29 cellular contexts compared by ENCODE assay signal in genomic region chr6:122202576-122203137, GRCh38.
DNase-seq lines count a peak whose midpoint lies in the region; ATAC-seq and TF ChIP-seq lines count a peak whose summit lies in the region.
"Had no signal": no experiment of that assay in that cellular context is flagged by ENCODE, and none has a peak within 500 bp of the region (broad histone marks: within the 10 kb centered on the region; RNA-seq: fewer than 3 reads in every experiment).

No MANE protein-coding gene starts in this region.

- H3K79me2 ChIP-seq in neural progenitor cell (ENCODE audit: low read depth) = no peaks in the 10 kb centered on the region

- no peak overlapping the region for H3K9ac ChIP-seq in neural progenitor cell
- H3K9ac ChIP-seq: BLaER1, GM23248 had no signal

- no peak overlapping the region for H3K4me3 ChIP-seq in neural progenitor cell
- H3K4me3 ChIP-seq: ascending aorta, BLaER1, coronary artery, GM23248, left ventricle myocardium inferior had no signal

- H3K9me3 Mint-ChIP-seq in IgD-negative memory B cell (peaks cover 0 to 7% (median 3%) of the 10 kb centered on the region in 3 donors), neural progenitor cell (peaks cover 4% of the 10 kb centered on the region)

- no peaks in the 10 kb centered on the region for H4K20me1 ChIP-seq in neural progenitor cell (ENCODE audit: low read depth)
- H4K20me1 ChIP-seq: BLaER1 had no signal

- peak overlapping the region; percentile 32 for H2AFZ ChIP-seq in neural progenitor cell (replicated peaks)
- H2AFZ ChIP-seq: GM23248 had no signal

- ATAC-seq in HG03139 (IDR thresholded peaks at IDR 0.05; ENCODE audit: unreplicated experiment) = no peak
- ATAC-seq: activated T-cell treated with anti-CD3 and anti-CD28 coated beads, Interleukin-2, amount 50 U/mL, for 4 hours; effector memory CD8-positive, alpha-beta T cell; right cardiac atrium; stimulated activated naive CD8-positive, alpha-beta T cell treated with anti-CD3 and anti-CD28 coated beads, Interleukin-15, amount 100 ng/mL, for 72 hours had no signal

- DNase-seq in EL (peak; percentile 8), astrocyte of the hippocampus (ENCODE audit: low read depth, low spot score) (peak; percentile 41), neural progenitor cell (ENCODE audit: low spot score) (no peak), SIG-M5 treated with dmso at 0.1 percent for 504 hours (lab: John Stamatoyannopoulos, UW; ENCODE audit: unreplicated experiment) (no peak), ecto neural progenitor cell (ENCODE audit: low spot score) (no peak)
- DNase-seq in stimulated activated CD4-positive, alpha-beta T cell treated with anti-CD3 and anti-CD28 coated beads, Interleukin-4, amount 100 ng/mL, for 24 hours = no peak
- DNase-seq: activated CD4-positive, alpha-beta T cell treated with anti-CD3 and anti-CD28 coated beads, Interleukin-2, amount 50 U/mL, for 1 hour; activated gamma-delta T cell; activated naive CD8-positive, alpha-beta T cell treated with anti-CD3 and anti-CD28 coated beads, Interleukin-2, amount 10 ng/mL, durations not matched to agents 7 days and 5 days; activated T-cell treated with anti-CD3 and anti-CD28 coated beads, Interleukin-2, amount 50 U/mL, for 4 hours; COR-L47; effector memory CD8-positive, alpha-beta T cell; erythroblast; GM23248; Karpas-422; left ventricle myocardium inferior; NCI-H1436; NCI-H2081; posterior cingulate gyrus; right cardiac atrium; SIG-M5; stimulated activated naive CD8-positive, alpha-beta T cell treated with anti-CD3 and anti-CD28 coated beads, Interleukin-15, amount 100 ng/mL, for 72 hours; T1000 had no signal

- H3K4me1 Mint-ChIP-seq in IgD-negative memory B cell (peaks cover 0 to 1% (median 0%) of the 10 kb centered on the region in 3 donors), neural progenitor cell (no peaks in the 10 kb centered on the region)
- H3K4me1 Mint-ChIP-seq: activated naive CD8-positive, alpha-beta T cell treated with anti-CD3 and anti-CD28 coated beads, Interleukin-2, amount 10 ng/mL, durations not matched to agents 7 days and 5 days; stimulated activated naive CD8-positive, alpha-beta T cell treated with anti-CD3 and anti-CD28 coated beads, Interleukin-15, amount 100 ng/mL, for 72 hours had no signal

- H3F3A ChIP-seq in neural progenitor cell (ENCODE audit: low read depth) = no peaks in the 10 kb centered on the region

- no peak overlapping the region for H3K4me2 ChIP-seq in neural progenitor cell
- H3K4me2 ChIP-seq: BLaER1 had no signal

- H3K27me3 Mint-ChIP-seq in IgD-negative memory B cell (no peaks in the 10 kb centered on the region), neural progenitor cell (ENCODE audit: insufficient read depth, low read depth) (peaks cover 3% of the 10 kb centered on the region)
- H3K27me3 Mint-ChIP-seq: activated naive CD8-positive, alpha-beta T cell treated with anti-CD3 and anti-CD28 coated beads, Interleukin-2, amount 10 ng/mL, durations not matched to agents 7 days and 5 days; effector memory CD8-positive, alpha-beta T cell; stimulated activated naive CD8-positive, alpha-beta T cell treated with anti-CD3 and anti-CD28 coated beads, Interleukin-15, amount 100 ng/mL, for 72 hours had no signal

- H3K36me3 ChIP-seq in neural progenitor cell = no peaks in the 10 kb centered on the region
- H3K36me3 ChIP-seq: ascending aorta, BLaER1, left ventricle myocardium inferior had no signal

- H3K27ac Mint-ChIP-seq in IgD-negative memory B cell = peak overlapping the region in 2 of 3 donors; percentile 54 to 63
- H3K27ac Mint-ChIP-seq in neural progenitor cell = no peak overlapping the region
- H3K27ac Mint-ChIP-seq: activated naive CD8-positive, alpha-beta T cell treated with anti-CD3 and anti-CD28 coated beads, Interleukin-2, amount 10 ng/mL, durations not matched to agents 7 days and 5 days; effector memory CD8-positive, alpha-beta T cell; stimulated activated naive CD8-positive, alpha-beta T cell treated with anti-CD3 and anti-CD28 coated beads, Interleukin-15, amount 100 ng/mL, for 72 hours had no signal

- H3K4me3 Mint-ChIP-seq in IgD-negative memory B cell (no peak overlapping the region), neural progenitor cell (no peak overlapping the region)
- H3K4me3 Mint-ChIP-seq: activated naive CD8-positive, alpha-beta T cell treated with anti-CD3 and anti-CD28 coated beads, Interleukin-2, amount 10 ng/mL, durations not matched to agents 7 days and 5 days; activated T-cell treated with anti-CD3 and anti-CD28 coated beads, Interleukin-2, amount 50 U/mL, for 4 hours; effector memory CD8-positive, alpha-beta T cell; stimulated activated naive CD8-positive, alpha-beta T cell treated with anti-CD3 and anti-CD28 coated beads, Interleukin-15, amount 100 ng/mL, for 72 hours had no signal

- no peak overlapping the region for H3K27ac ChIP-seq in neural progenitor cell
- H3K27ac ChIP-seq: ascending aorta, BLaER1, coronary artery, GM23248, HL-60, left ventricle myocardium inferior had no signal

- H3K4me1 ChIP-seq in neural progenitor cell = no peaks in the 10 kb centered on the region
- H3K4me1 ChIP-seq: BLaER1, left ventricle myocardium inferior had no signal

- H3K9me3 ChIP-seq in neural progenitor cell (ENCODE audit: low read depth) = no peaks in the 10 kb centered on the region
- H3K9me3 ChIP-seq: ascending aorta, BLaER1, left ventricle myocardium inferior had no signal

- H3K27me3 ChIP-seq in neural progenitor cell = no peaks in the 10 kb centered on the region
- H3K27me3 ChIP-seq: ascending aorta, BLaER1 had no signal

- H3K36me3 Mint-ChIP-seq in IgD-negative memory B cell (no peaks in the 10 kb centered on the region), neural progenitor cell (no peaks in the 10 kb centered on the region)
- H3K36me3 Mint-ChIP-seq: activated naive CD8-positive, alpha-beta T cell treated with anti-CD3 and anti-CD28 coated beads, Interleukin-2, amount 10 ng/mL, durations not matched to agents 7 days and 5 days had no signal

- TF ChIP-seq CTCF in neural progenitor cell (IDR thresholded peaks at IDR 0.05) = peak; percentile 22

Comparison
In these comparisons a context has a peak if more than half of its experiments do, and no peak if none do; other contexts are left out.
1. DNase-seq: peak in EL (single experiment) and astrocyte of the hippocampus (single experiment); none in neural progenitor cell (single experiment), stimulated activated CD4-positive, alpha-beta T cell treated with anti-CD3 and anti-CD28 coated beads, Interleukin-4, amount 100 ng/mL, for 24 hours (single experiment), SIG-M5 treated with dmso at 0.1 percent for 504 hours (single experiment) and ecto neural progenitor cell (single experiment).